In the genomic region with DNA sequence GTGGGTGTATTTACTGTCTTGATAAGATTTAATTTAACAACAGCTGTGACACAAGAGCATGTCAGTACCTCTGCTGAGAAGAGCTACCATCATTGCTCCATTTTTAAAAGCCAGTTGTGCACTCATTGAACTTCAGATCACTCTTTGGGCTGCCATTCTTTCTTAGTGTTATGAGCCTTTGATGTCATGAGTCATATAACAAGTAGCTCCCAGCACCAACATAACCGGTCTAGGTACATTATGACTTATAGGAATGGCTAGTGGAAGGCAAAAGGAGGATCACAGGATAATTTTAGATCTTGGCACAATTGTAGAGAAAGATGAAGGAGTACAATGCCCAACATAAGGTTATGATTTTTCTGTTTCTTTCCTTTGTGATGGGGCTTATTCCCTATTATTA, we compare ENCODE assay signal across 1 cellular context.
TF ChIP-seq lines count a peak whose summit lies in the region.

No MANE protein-coding gene starts in this region.

TF ChIP-seq in HCT116, 20 proteins besides CTCF, POLR2A, EP300 and RAD21 (continued from another document):
- TF ChIP-seq ZBTB33 (IDR thresholded peaks at IDR 0.05; ENCODE audit: extremely low read depth, insufficient replicate concordance, low read length): no peak
- TF ChIP-seq CEBPB (IDR thresholded peaks at IDR 0.05; ENCODE audit: low read depth): peak; percentile 13; the same call in 1 of the 2 replicates
TF ChIP-seq in HCT116: peak in this region for 8.
